18 cellular contexts compared by ENCODE assay signal in the genomic region with DNA sequence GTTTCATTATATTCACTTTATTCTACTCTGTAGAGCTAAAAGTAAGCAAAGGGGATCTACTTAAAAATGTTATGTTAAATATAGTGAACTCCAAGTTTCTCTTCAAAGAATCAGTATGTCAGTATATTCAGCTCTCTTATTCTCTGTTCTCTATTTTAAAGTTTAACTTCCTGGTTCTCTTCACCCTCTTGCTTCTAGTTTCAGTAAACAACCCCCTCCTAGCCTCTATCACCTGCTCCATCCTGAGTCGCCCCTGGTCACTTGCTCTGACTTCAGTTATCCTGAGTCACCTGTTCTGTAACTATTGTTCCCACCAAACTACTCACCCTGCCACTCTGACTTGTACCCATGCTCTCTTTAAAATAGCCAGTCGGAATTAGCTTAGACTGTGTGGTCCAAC.
DNase-seq lines count a peak whose midpoint lies in the region; ATAC-seq and TF ChIP-seq lines count a peak whose summit lies in the region.
"Had no signal": no experiment of that assay in that cellular context is flagged by ENCODE, and none has a peak within 500 bp of the region (broad histone marks: within the 10 kb centered on the region; RNA-seq: fewer than 3 reads in every experiment).

No MANE protein-coding gene starts in this region.

- no peak overlapping the region for H2AFZ ChIP-seq in MM.1S (ENCODE audit: low read length)

- ATAC-seq in GM19324 (IDR thresholded peaks at IDR 0.05; ENCODE audit: low FRiP score, unreplicated experiment), result peak; percentile 59
- ATAC-seq in HG02884 (IDR thresholded peaks at IDR 0.05; ENCODE audit: unreplicated experiment), result peak; percentile 45
- no peak for ATAC-seq in HG03280 (IDR thresholded peaks at IDR 0.05; ENCODE audit: unreplicated experiment)
- ATAC-seq: HepG2 had no signal

- CTCF ChIA-PET in activated naive CD4-positive, alpha-beta T cell treated with anti-CD3 and anti-CD28 coated beads for 36 hours (lab: Charles Lee), result interaction anchor here (1.0 to 1.3 kb wide), 2 partner anchors 10 to 12 kb away, joined by 4 read pairs; no protein-coding TSS in a partner anchor

- DNase-seq in GM12865 (ENCODE audit: low read depth) (peak; percentile 40), MM.1S (peak; percentile 54), cerebellar nuclear complex (lab: John Stamatoyannopoulos, UW) (no peak)
- no peak for DNase-seq in activated naive CD4-positive, alpha-beta T cell treated with anti-CD3 and anti-CD28 coated beads for 36 hours
- no peak for DNase-seq in activated CD4-positive, CD25-positive, alpha-beta regulatory T cell (lab: John Stamatoyannopoulos, UW)
- DNase-seq: KBM-7, NCI-H1105 treated with DMSO at 0.1 percent for 48 hours, NCI-H1694, NCI-H2081 treated with DMSO at 0.1 percent for 48 hours, NCI-H510A treated with DMSO at 0.1 percent for 48 hours, NCI-H774, Right ventricle myocardium superior had no signal

- no peaks in the 10 kb centered on the region for H4K20me1 ChIP-seq in MM.1S (ENCODE audit: insufficient read depth, low read length)

- no peaks in the 10 kb centered on the region for H3K9me3 ChIP-seq in MM.1S (replicated peaks; ENCODE audit: insufficient read depth, low read length)

- peaks cover 20% of the 10 kb centered on the region for H3K4me1 ChIP-seq in MM.1S (ENCODE audit: low read length)

- H3K4me3 Mint-ChIP-seq in activated naive CD4-positive, alpha-beta T cell treated with anti-CD3 and anti-CD28 coated beads for 36 hours, result no peak overlapping the region
- H3K4me3 Mint-ChIP-seq: B cell; T-helper 2 cell treated with Interferon-gamma antibody and Interleukin-4, amounts not matched to agents 5 μg/mL and 100 μg/mL, for 36 hours had no signal

- no peaks in the 10 kb centered on the region for H3K79me2 ChIP-seq in MM.1S (ENCODE audit: low read length)

- peaks cover 9% of the 10 kb centered on the region; the same call in 1 of the 2 replicates for H3F3A ChIP-seq in MM.1S (ENCODE audit: insufficient read depth, low read length)

- H3K4me3 ChIP-seq in GM12865 (ENCODE audit: low read depth, low read length) (no peak overlapping the region), MM.1S (ENCODE audit: low read length) (no peak overlapping the region)

- H3K36me3 ChIP-seq in MM.1S (replicated peaks; ENCODE audit: insufficient read depth, low read length), result no peaks in the 10 kb centered on the region

- no peaks in the 10 kb centered on the region for H3K9me3 Mint-ChIP-seq in activated naive CD4-positive, alpha-beta T cell treated with anti-CD3 and anti-CD28 coated beads for 36 hours
- H3K9me3 Mint-ChIP-seq: T-helper 2 cell treated with Interferon-gamma antibody and Interleukin-4, amounts not matched to agents 5 μg/mL and 100 μg/mL, for 36 hours had no signal

- intact Hi-C loops in activated naive CD4-positive, alpha-beta T cell treated with anti-CD3 and anti-CD28 coated beads for 36 hours (cut with micrococcal nuclease), result no loop called here

- TF ChIP-seq CTCF in GM12865 (IDR thresholded peaks at IDR 0.05; ENCODE audit: insufficient read depth, low read depth, low read length, missing control alignments) (no peak), MM.1S (IDR thresholded peaks at IDR 0.05; ENCODE audit: low read length) (no peak)

- no peaks in the 10 kb centered on the region for H3K9me2 ChIP-seq in MM.1S (replicated peaks; ENCODE audit: insufficient read depth, low read length)

- H3K27ac ChIP-seq in MM.1S (ENCODE audit: low read length), result peak overlapping the region; percentile 21; the same call in 1 of the 2 replicates

- H3K27ac Mint-ChIP-seq in activated naive CD4-positive, alpha-beta T cell treated with anti-CD3 and anti-CD28 coated beads for 36 hours, result no peak overlapping the region
- H3K27ac Mint-ChIP-seq: B cell; T-helper 2 cell treated with Interferon-gamma antibody and Interleukin-4, amounts not matched to agents 5 μg/mL and 100 μg/mL, for 36 hours had no signal

- no peaks in the 10 kb centered on the region for H3K36me3 Mint-ChIP-seq in activated naive CD4-positive, alpha-beta T cell treated with anti-CD3 and anti-CD28 coated beads for 36 hours (ENCODE audit: low read depth)

- H3K27me3 Mint-ChIP-seq in activated naive CD4-positive, alpha-beta T cell treated with anti-CD3 and anti-CD28 coated beads for 36 hours (ENCODE audit: low read depth), result no peaks in the 10 kb centered on the region

- no peaks in the 10 kb centered on the region for H3K27me3 ChIP-seq in MM.1S (replicated peaks; ENCODE audit: insufficient read depth, low read length)

- no peaks in the 10 kb centered on the region for H3K4me1 Mint-ChIP-seq in activated naive CD4-positive, alpha-beta T cell treated with anti-CD3 and anti-CD28 coated beads for 36 hours (ENCODE audit: low read depth)

- no peak overlapping the region for H3K4me2 ChIP-seq in MM.1S (ENCODE audit: low read depth, low read length)

- H3K9ac ChIP-seq in MM.1S (ENCODE audit: low read length), result no peak overlapping the region

Comparison
In these comparisons a context has a peak if more than half of its experiments do, and no peak if none do; other contexts are left out.
1. DNase-seq: peak in GM12865 (single experiment) and MM.1S (single experiment); none in activated naive CD4-positive, alpha-beta T cell treated with anti-CD3 and anti-CD28 coated beads for 36 hours (single experiment), activated CD4-positive, CD25-positive, alpha-beta regulatory T cell (0 of 4) and cerebellar nuclear complex (0 of 2).